8 cellular contexts compared by ENCODE assay signal in the genomic region with DNA sequence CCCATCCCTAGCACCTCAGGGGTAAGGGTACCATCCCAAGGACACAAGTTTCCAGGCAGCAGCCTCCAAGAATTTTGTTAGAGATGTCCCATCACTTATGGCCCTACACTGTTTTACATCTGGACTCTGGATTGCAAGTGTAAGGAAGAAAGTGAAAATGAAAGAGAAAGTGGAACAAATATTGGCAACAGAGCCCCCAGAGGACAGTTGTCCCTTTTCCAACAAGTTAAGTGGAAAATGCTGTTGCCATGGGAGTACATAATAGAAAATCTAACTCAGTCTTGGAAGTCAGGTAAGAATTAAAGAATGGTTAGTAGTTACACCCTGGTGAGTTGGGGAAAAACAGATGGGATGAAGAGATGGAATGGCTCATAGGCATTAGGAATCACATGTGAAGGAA. TPM values are rescaled to one million over a fixed set of nuclear protein-coding genes. Genes with fewer than 3 reads are reported as not detected.
DNase-seq lines count a peak whose midpoint lies in the region; ATAC-seq and TF ChIP-seq lines count a peak whose summit lies in the region.

No MANE protein-coding gene starts in this region.

- DNase-seq in BJ (ENCODE audit: low read depth) = no peak
- peak; percentile 83 for DNase-seq in OCI-M1 (lab: John Stamatoyannopoulos, UW)
- peak; percentile 33 for DNase-seq in fibroblast of the conjunctiva (ENCODE audit: low read depth)
- DNase-seq in NCI-H1417 (lab: John Stamatoyannopoulos, UW) = no peak
- no peak for DNase-seq in NCI-H226
- no peak for DNase-seq in C1 segment of cervical spinal cord (lab: John Stamatoyannopoulos, UW)

- CTCF ChIA-PET in BJ (lab: Yijun Ruan, JAX) = interaction anchor here (1.1 to 1.4 kb wide), 2 partner anchors 9 to 13 kb away, joined by 5 read pairs; no protein-coding TSS in a partner anchor

- POLR2A ChIA-PET in BJ (lab: Charles Lee) = no interaction called here

- ATAC-seq in GM19324 (IDR thresholded peaks at IDR 0.05; ENCODE audit: low FRiP score, unreplicated experiment) = peak; percentile 44
- no peak for ATAC-seq in HG03175 (IDR thresholded peaks at IDR 0.05; ENCODE audit: unreplicated experiment)

- no peaks in the 10 kb centered on the region for H3K27me3 ChIP-seq in BJ (ENCODE audit: control insufficient read depth, insufficient read depth, low read length)

- H3K4me3 ChIP-seq in BJ (ENCODE audit: low read depth, low read length) = no peak overlapping the region

- TF ChIP-seq CTCF in BJ (IDR thresholded peaks at IDR 0.05; ENCODE audit: insufficient read depth, low read depth, low read length) = 0 out of 2 replicates have a peak, but pooled peaks have one; percentile 10

- no peaks in the 10 kb centered on the region for H3K36me3 ChIP-seq in BJ (ENCODE audit: control insufficient read depth, insufficient read depth, low read length)

RNA-seq across cellular contexts. Expression of a gene that starts 50.6 kb away (rescaled TPM):
- polyA plus RNA-seq in BJ (2011; rRNA removed) = 12.1 and 21.1 TPM in 2 replicates
- polyA minus RNA-seq in BJ (2011; rRNA and poly(A)+ RNA removed) = 16.7 and 20.5 TPM in 2 replicates

Comparison
In these comparisons a context has a peak if more than half of its experiments do, and no peak if none do; other contexts are left out.
1. DNase-seq: peak in OCI-M1 (single experiment) and fibroblast of the conjunctiva (single experiment); none in BJ (single experiment), NCI-H1417 (0 of 3), NCI-H226 (single experiment) and C1 segment of cervical spinal cord (0 of 14).